In the genomic region with DNA sequence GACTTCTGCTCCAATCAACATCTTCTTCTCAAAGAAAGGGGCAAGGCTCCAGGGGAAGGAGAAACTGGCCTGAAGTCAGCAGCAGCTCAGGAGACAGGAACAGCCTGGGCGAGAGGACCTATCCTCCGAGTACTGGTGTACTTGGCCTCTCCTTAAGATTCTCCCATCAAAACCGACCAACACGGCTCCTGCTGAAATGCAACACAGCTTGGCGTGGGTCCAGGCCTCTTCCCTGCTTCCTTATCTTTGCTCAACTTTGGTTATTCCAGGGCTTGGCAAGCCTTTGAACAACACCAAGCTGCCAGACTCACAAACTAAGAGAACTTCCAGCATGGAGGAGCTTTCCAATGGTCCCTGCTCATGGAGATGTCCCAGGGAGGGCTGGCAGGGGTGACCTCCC, we compare ENCODE assay signal across 7 cellular contexts.
"Had no signal": no experiment of that assay in that cellular context is flagged by ENCODE, and none has a peak within 500 bp of the region (broad histone marks: within the 10 kb centered on the region; RNA-seq: fewer than 3 reads in every experiment).

No MANE protein-coding gene starts in this region.

- H3K4me2 ChIP-seq: GM23338 had no signal

- ATAC-seq: GM23338 had no signal

- H2AFZ ChIP-seq: GM23338 had no signal

- DNase-seq: H9, HCEC 1CT, IMR-90 had no signal

- H3K4me3 ChIP-seq: GM23338 had no signal

- FAIRE-seq: H1, H54, HTR-8/SVneo had no signal
